In the genomic region with DNA sequence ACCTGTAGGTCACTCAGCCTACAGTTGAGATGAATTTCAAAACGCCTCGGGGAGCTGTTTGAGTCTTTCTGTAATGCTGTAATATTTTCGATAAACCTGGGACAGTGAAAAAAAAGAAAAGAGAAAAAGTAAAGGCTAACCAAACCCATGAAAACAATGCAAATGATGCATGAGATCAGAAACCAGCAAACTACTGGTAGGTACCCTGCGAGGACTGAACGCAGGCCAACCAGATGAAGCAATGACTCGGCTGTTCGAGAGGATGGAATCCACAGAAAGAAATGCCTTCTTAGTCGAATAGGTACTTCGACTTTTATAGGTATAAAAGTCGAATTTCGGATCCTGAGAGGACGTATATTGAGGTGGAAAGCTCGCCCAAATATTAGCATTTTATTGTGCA, we compare ENCODE assay signal across 8 cellular contexts. TPM values are rescaled to one million over a fixed set of nuclear protein-coding genes. Genes with fewer than 3 reads are reported as not detected.
DNase-seq lines count a peak whose midpoint lies in the region; ATAC-seq and TF ChIP-seq lines count a peak whose summit lies in the region.

No MANE protein-coding gene starts in this region.

- peak overlapping the region; percentile 60 to 94 (median 88) for H3K27ac Mint-ChIP-seq in immature natural killer cell

- peaks cover 0 to 3% (median 0%) of the 10 kb centered on the region in 3 donors for H3K36me3 Mint-ChIP-seq in immature natural killer cell

- H3K4me1 ChIP-seq in ascending aorta: peaks cover 8 to 10% of the 10 kb centered on the region in 2 donors
- H3K4me1 ChIP-seq in stomach: peaks cover 8 to 27% (median 15%) of the 10 kb centered on the region in 4 donors

- H3K27ac ChIP-seq in ascending aorta: no peak overlapping the region
- H3K27ac ChIP-seq in stomach: peak overlapping the region in 4 of 5 donors; percentile 23 to 72 (median 49)

- peaks cover 9 to 23% (median 10%) of the 10 kb centered on the region in 3 donors for H3K27me3 Mint-ChIP-seq in immature natural killer cell (ENCODE audit: low read depth in 3 of 3)

- TF ChIP-seq POLR2A in stomach (IDR thresholded peaks at IDR 0.05): no peak

- H3K4me3 ChIP-seq in Jurkat, Clone E6-1 (ENCODE audit: low read length): peak overlapping the region; percentile 99
- peak overlapping the region; percentile 62 to 91 for H3K4me3 ChIP-seq in ascending aorta
- peak overlapping the region; percentile 62 to 86 (median 78) for H3K4me3 ChIP-seq in stomach

- peak; percentile 11 for DNase-seq in Daoy (ENCODE audit: low read depth)
- no peak for DNase-seq in Jurkat, Clone E6-1 (ENCODE audit: low read depth, low spot score)
- no peak for DNase-seq in ascending aorta (ENCODE audit: low spot score in 2 of 2)
- DNase-seq in immature natural killer cell: no peak
- no peak for DNase-seq in stomach
- no peak for DNase-seq in NK-92 (lab: John Stamatoyannopoulos, UW; ENCODE audit: unreplicated experiment)

- peaks cover 25 to 28% of the 10 kb centered on the region in 2 donors for H3K4me1 Mint-ChIP-seq in immature natural killer cell

- WGBS in stomach, 5 donors: 25 to 31% (median 27%) methylated on average over 13 of the region's 13 CpGs

- H3K4me3 Mint-ChIP-seq in immature natural killer cell: peak overlapping the region; percentile 96 to 99 (median 98)

- ATAC-seq in HG02970 (IDR thresholded peaks at IDR 0.05; ENCODE audit: low FRiP score, unreplicated experiment) (no peak), HG03439 (IDR thresholded peaks at IDR 0.05; ENCODE audit: unreplicated experiment) (no peak)

- H3K9me3 ChIP-seq in ascending aorta (no peaks in the 10 kb centered on the region), stomach (no peaks in the 10 kb centered on the region)

- TF ChIP-seq EP300 in stomach (IDR thresholded peaks at IDR 0.05): no peak

- no peaks in the 10 kb centered on the region for H3K27me3 ChIP-seq in ascending aorta
- no peaks in the 10 kb centered on the region for H3K27me3 ChIP-seq in stomach

- no peak for TF ChIP-seq CTCF in ascending aorta (IDR thresholded peaks at IDR 0.05)
- TF ChIP-seq CTCF in stomach (IDR thresholded peaks at IDR 0.05): no peak

- intact Hi-C loops in ascending aorta (cut with DNase I): no loop called here
- intact Hi-C loops in stomach (cut with DNase I; ENCODE audit: low total_unique reads): no loop called here

- H3K36me3 ChIP-seq in ascending aorta: no peaks in the 10 kb centered on the region
- no peaks in the 10 kb centered on the region for H3K36me3 ChIP-seq in stomach

- H3K9me3 Mint-ChIP-seq in immature natural killer cell: no peaks in the 10 kb centered on the region

RNA-seq across cellular contexts. Expression of a gene that starts 0.5 kb away (rescaled TPM):
- 9.7 and 11.0 TPM in 2 replicates for total RNA-seq in Daoy (2014; rRNA removed; shearing (Covaris generic))
- 10.2 TPM for polyA plus RNA-seq in Jurkat, Clone E6-1 (2012; ENCODE audit: insufficient read depth, insufficient read length)
- under 0.01 TPM for total RNA-seq in ascending aorta
- 1 to 10 TPM; 1.7 to 2.5 (median 1.8) TPM for polyA plus RNA-seq in immature natural killer cell
- 1 to 10 TPM in 4 of 5 donors, under 1 TPM in 1; 0.58 to 9.7 (median 1.8) TPM for total RNA-seq in stomach
- under 1 TPM; 0.15 to 0.60 (median 0.37) TPM for polyA plus RNA-seq in stomach

RNA-seq across cellular contexts. Expression of a gene that starts 6.8 kb away (rescaled TPM):
- total RNA-seq in Daoy (2014; rRNA removed; shearing (Covaris generic)): 28.2 and 32.5 TPM in 2 replicates
- 40.3 TPM for polyA plus RNA-seq in Jurkat, Clone E6-1 (2012; ENCODE audit: insufficient read depth, insufficient read length)
- total RNA-seq in ascending aorta (10.0 TPM), stomach (10 to 100 TPM in 2 of 5 donors, 1 to 10 TPM in 3; 1.7 to 15.2 (median 4.1) TPM)
- polyA plus RNA-seq in immature natural killer cell (10 to 100 TPM; 85.8 to 98.7 (median 97.8) TPM), stomach (1 to 10 TPM; 4.1 to 5.4 (median 5.0) TPM)

Comparison
In these comparisons a context has a peak if more than half of its experiments do, and no peak if none do; other contexts are left out.
1. H3K27ac ChIP-seq: peak in stomach (4 of 5); none in ascending aorta (0 of 2).
2. Peak in every context shown above with its lines, with median percentiles within 50 percentile points of each other: H3K4me3 ChIP-seq.